In the genomic region with DNA sequence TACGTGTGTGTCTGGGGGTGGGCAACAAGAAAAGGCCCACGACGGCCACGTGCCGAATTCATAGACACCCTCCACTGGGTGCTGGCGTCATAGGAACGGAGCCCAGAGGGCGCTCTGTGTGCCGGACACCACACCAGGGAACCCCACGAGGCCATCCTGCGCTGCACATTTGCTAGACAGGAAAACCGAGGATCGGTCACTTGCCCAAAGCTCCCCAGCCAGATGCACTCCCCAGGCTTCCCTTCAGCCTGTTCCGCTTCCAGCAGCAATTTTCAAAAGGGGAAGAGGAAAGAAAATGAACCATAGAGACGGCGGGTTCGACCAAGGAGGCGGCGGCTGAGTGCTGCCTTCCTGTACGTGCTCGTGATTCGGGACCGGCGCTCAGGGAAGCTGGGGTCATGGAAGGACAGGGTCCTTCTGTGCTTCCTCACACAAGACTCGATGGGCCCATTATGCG, we compare ENCODE assay signal across 12 cellular contexts.
A peak's percentile ranks its signal among the peaks of the same experiment; 100 is the strongest.
DNase-seq lines count a peak whose midpoint lies in the region; ATAC-seq lines count a peak whose summit lies in the region.
"Had no signal": no experiment of that assay in that cellular context is flagged by ENCODE, and none has a peak within 500 bp of the region (broad histone marks: within the 10 kb centered on the region; RNA-seq: fewer than 3 reads in every experiment).

No MANE protein-coding gene starts in this region.

- H3K27ac ChIP-seq in right cardiac atrium (ENCODE audit: low read length) (no peak overlapping the region), aorta (ENCODE audit: low read depth in 1 of 2, low read length in 2 of 2) (no peak overlapping the region)
- H3K27ac ChIP-seq: cardiac muscle cell, GM23248 had no signal

- POLR2A ChIA-PET in activated CD8-positive, alpha-beta T cell treated with anti-CD3 and anti-CD28 coated beads, Interleukin-2, amount 10 ng/mL, durations not matched to agents 7 days and 5 days (lab: Charles Lee) = interaction anchor here (0.7 kb wide), 1 partner anchor 42 kb away, joined by 3 read pairs; no protein-coding TSS in a partner anchor

- intact Hi-C loops in Right ventricle myocardium inferior (cut with DNase I) (no loop called here), cardiac septum (cut with DNase I) (no loop called here), right cardiac atrium (cut with DNase I) (no loop called here), aorta (cut with DNase I) (no loop called here)

- H3K9me3 ChIP-seq in right cardiac atrium (ENCODE audit: control insufficient read depth, low read length) (no peaks in the 10 kb centered on the region), aorta (ENCODE audit: control insufficient read depth, low read length) (no peaks in the 10 kb centered on the region)

- H3K4me3 ChIP-seq in right cardiac atrium (ENCODE audit: low read length) (no peak overlapping the region), aorta (ENCODE audit: low read length in 2 of 2) (no peak overlapping the region)
- H3K4me3 ChIP-seq: cardiac muscle cell, GM23248 had no signal

- H3K4me1 ChIP-seq in right cardiac atrium (ENCODE audit: control insufficient read depth, insufficient read depth, low read length) (peaks cover 6% of the 10 kb centered on the region), aorta (ENCODE audit: control insufficient read depth in 1 of 2, insufficient read depth in 2 of 2, low read length in 2 of 2) (no peaks in the 10 kb centered on the region)

- H3K4me3 Mint-ChIP-seq in activated CD8-positive, alpha-beta T cell treated with anti-CD3 and anti-CD28 coated beads, Interleukin-2, amount 10 ng/mL, durations not matched to agents 7 days and 5 days = no peak overlapping the region
- H3K4me3 Mint-ChIP-seq: nephron had no signal

- DNase-seq in Right ventricle myocardium inferior (ENCODE audit: missing footprints) (peak; percentile 84), cardiac septum (ENCODE audit: low spot score) (no peak), right cardiac atrium (peak; percentile 59 to 87 (median 85)), occipital lobe (lab: John Stamatoyannopoulos, UW) (peak; percentile 25), aorta (peak in 1 of 2 donors; percentile 87), NCI-H1436 treated with DMSO at 0.1 percent for 48 hours (lab: John Stamatoyannopoulos, UW) (no peak)
- DNase-seq in effector CD8-positive, alpha-beta T cell (lab: John Stamatoyannopoulos, UW) = no peak
- DNase-seq in activated CD8-positive, alpha-beta T cell treated with anti-CD3 and anti-CD28 coated beads, Interleukin-2, amount 10 ng/mL, durations not matched to agents 7 days and 5 days = no peak
- DNase-seq: activated CD8-positive, alpha-beta memory T cell treated with anti-CD3 and anti-CD28 coated beads, Interleukin-2, amount 50 U/mL, for 48 hours; GM23248 had no signal

- H3K27ac Mint-ChIP-seq in activated CD8-positive, alpha-beta T cell treated with anti-CD3 and anti-CD28 coated beads, Interleukin-2, amount 10 ng/mL, durations not matched to agents 7 days and 5 days = no peak overlapping the region

- no peaks in the 10 kb centered on the region for H3K36me3 Mint-ChIP-seq in activated CD8-positive, alpha-beta T cell treated with anti-CD3 and anti-CD28 coated beads, Interleukin-2, amount 10 ng/mL, durations not matched to agents 7 days and 5 days (ENCODE audit: low read depth)

- H3K4me1 Mint-ChIP-seq in activated CD8-positive, alpha-beta T cell treated with anti-CD3 and anti-CD28 coated beads, Interleukin-2, amount 10 ng/mL, durations not matched to agents 7 days and 5 days (ENCODE audit: low read depth) = no peaks in the 10 kb centered on the region

- 52% methylated on average over 26 of the region's 26 CpGs for WGBS in right cardiac atrium
- 91 to 92% methylated on average over 26 of the region's 26 CpGs for WGBS in aorta, 2 donors

- H3K27me3 Mint-ChIP-seq in activated CD8-positive, alpha-beta T cell treated with anti-CD3 and anti-CD28 coated beads, Interleukin-2, amount 10 ng/mL, durations not matched to agents 7 days and 5 days (ENCODE audit: low read depth) = no peaks in the 10 kb centered on the region

- ATAC-seq in Right ventricle myocardium inferior (peak; percentile 62), right cardiac atrium (peak; percentile 45 to 53), aorta (ENCODE audit: low FRiP score) (peak; percentile 44)
- ATAC-seq in activated CD8-positive, alpha-beta T cell treated with anti-CD3 and anti-CD28 coated beads, Interleukin-2, amount 10 ng/mL, durations not matched to agents 7 days and 5 days = no peak

- H3K9me3 Mint-ChIP-seq in activated CD8-positive, alpha-beta T cell treated with anti-CD3 and anti-CD28 coated beads, Interleukin-2, amount 10 ng/mL, durations not matched to agents 7 days and 5 days (ENCODE audit: insufficient read depth) = no peaks in the 10 kb centered on the region

- H3K27me3 ChIP-seq in right cardiac atrium (ENCODE audit: control insufficient read depth, insufficient read depth) = no peaks in the 10 kb centered on the region
- no peaks in the 10 kb centered on the region for H3K27me3 ChIP-seq in aorta (ENCODE audit: control insufficient read depth in 1 of 2, insufficient read depth in 2 of 2, low read length in 1 of 2)
- H3K27me3 ChIP-seq: cardiac muscle cell had no signal

- no peaks in the 10 kb centered on the region for H3K36me3 ChIP-seq in aorta (ENCODE audit: control insufficient read depth in 1 of 2, insufficient read depth in 2 of 2, low read length in 1 of 2)
- H3K36me3 ChIP-seq: cardiac muscle cell had no signal

- CTCF ChIA-PET in activated CD8-positive, alpha-beta T cell treated with anti-CD3 and anti-CD28 coated beads, Interleukin-2, amount 10 ng/mL, durations not matched to agents 7 days and 5 days (lab: Charles Lee) = no interaction called here

Comparison
In these comparisons a context has a peak if more than half of its experiments do, and no peak if none do; other contexts are left out.
1. DNase-seq: peak in Right ventricle myocardium inferior (single experiment), right cardiac atrium (3 of 3) and occipital lobe (single experiment); none in cardiac septum (single experiment), effector CD8-positive, alpha-beta T cell (single experiment), NCI-H1436 treated with DMSO at 0.1 percent for 48 hours (single experiment) and activated CD8-positive, alpha-beta T cell treated with anti-CD3 and anti-CD28 coated beads, Interleukin-2, amount 10 ng/mL, durations not matched to agents 7 days and 5 days (single experiment).